1 cellular context compared by ENCODE assay signal in the genomic region with DNA sequence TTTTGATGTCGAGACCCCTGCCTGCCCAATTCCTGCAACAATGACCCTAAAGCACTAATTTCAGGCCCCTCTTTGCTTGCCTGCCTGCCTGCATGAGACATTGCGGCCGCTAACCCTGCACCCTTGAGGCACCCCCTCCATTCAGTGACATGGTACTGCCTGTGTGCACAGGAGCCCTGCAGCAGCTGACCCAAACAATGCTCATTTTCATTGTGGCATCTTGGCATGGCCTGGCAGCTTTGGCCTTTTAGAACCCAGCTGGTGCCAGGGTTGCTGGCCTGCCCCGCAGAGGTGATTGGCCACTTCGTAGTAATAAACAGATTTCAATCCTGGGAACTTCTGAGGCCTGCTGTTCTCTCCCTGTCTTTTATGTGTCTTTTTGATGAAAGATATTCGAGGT.
TF ChIP-seq lines count a peak whose summit lies in the region.

No MANE protein-coding gene starts in this region.

TF ChIP-seq in GM23338, 12 proteins besides CTCF, POLR2A, EP300 and RAD21 (continued from another document):
- no peak for TF ChIP-seq ZNF462 (CRISPR knock-in tag; IDR thresholded peaks at IDR 0.05)
- no peak for TF ChIP-seq ETS1 (IDR thresholded peaks at IDR 0.05)
- no peak for TF ChIP-seq CREB1 (CRISPR knock-in tag; IDR thresholded peaks at IDR 0.05; ENCODE audit: low read depth)
- TF ChIP-seq EZH2phosphoT487 (IDR thresholded peaks at IDR 0.05; ENCODE audit: unreplicated experiment), result no peak
- no peak for TF ChIP-seq ZNF114 (CRISPR knock-in tag; IDR thresholded peaks at IDR 0.05)
- TF ChIP-seq STAT1 (IDR thresholded peaks at IDR 0.05; ENCODE audit: unreplicated experiment), result no peak
- TF ChIP-seq POLR2AphosphoS5 (IDR thresholded peaks at IDR 0.05; ENCODE audit: low read depth), result no peak
- TF ChIP-seq NANOG (IDR thresholded peaks at IDR 0.05; ENCODE audit: borderline replicate concordance), result no peak
- no peak for TF ChIP-seq ZNF331 (CRISPR knock-in tag; IDR thresholded peaks at IDR 0.05; ENCODE audit: low read depth)
